8 cellular contexts compared by ENCODE assay signal in the genomic region with DNA sequence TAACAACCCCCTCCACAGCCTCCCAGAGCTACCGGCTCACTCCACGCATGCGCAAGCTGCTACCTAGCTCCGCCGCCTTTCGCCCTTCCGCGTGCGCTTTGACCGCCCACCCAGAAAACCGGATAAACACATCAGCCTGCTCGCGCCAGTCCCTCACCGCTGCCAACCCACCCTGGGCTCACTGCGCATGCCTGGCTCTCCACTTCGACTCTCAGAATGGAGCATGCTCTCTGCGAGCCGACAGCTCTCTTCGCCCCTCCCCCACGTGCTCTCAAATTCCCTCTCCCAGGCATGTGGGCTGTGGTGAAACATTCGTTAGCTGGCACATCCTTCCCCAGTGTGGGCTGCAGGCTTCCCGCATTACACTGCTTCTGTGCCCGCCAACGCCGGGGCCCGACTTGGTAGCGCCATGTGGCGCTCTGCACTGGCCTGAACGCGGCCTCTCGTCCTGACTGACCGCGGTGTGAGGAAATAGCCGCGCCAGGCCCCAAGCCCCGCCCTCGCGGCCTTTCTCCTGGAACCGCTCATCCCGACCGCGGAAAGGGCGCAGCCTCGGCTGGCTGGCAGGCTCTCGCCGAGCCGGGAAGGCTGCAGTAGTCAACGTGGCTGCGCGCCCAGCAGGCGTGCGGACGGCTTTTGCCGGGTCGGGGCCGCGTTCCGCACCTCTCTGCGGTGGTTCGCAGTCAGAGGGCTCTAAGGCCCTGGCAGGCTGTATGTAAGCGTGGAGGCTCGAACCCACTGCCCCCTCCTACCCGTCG. TPM values are rescaled to one million over a fixed set of nuclear protein-coding genes. Genes with fewer than 3 reads are reported as not detected.
DNase-seq lines count a peak whose midpoint lies in the region; ATAC-seq, FAIRE-seq and TF ChIP-seq lines count a peak whose summit lies in the region.

No MANE protein-coding gene starts in this region.

- H3K27ac ChIP-seq in SU-DHL-6 (ENCODE audit: low read depth, low read length) (peak overlapping the region; percentile 98), pancreas (peak overlapping the region; percentile 99 to 100 (median 100)), tibial artery (peak overlapping the region; percentile 100)

- peaks cover 17% of the 10 kb centered on the region for H4K20me1 ChIP-seq in SU-DHL-6 (ENCODE audit: low read depth, low read length)

- H3K36me3 ChIP-seq in SU-DHL-6 (ENCODE audit: low read length), result peaks cover 8% of the 10 kb centered on the region; the same call in 1 of the 2 replicates
- H3K36me3 ChIP-seq in pancreas, result no peaks in the 10 kb centered on the region
- no peaks in the 10 kb centered on the region for H3K36me3 ChIP-seq in tibial artery

- DNase-seq in NCI-H1417 (lab: John Stamatoyannopoulos, UW) (peak; percentile 99 to 100 (median 99)), Right ventricle myocardium superior (peak; percentile 99), pancreas (peak; percentile 98 to 100 (median 99)), tibial artery (peak; percentile 99)
- peak; percentile 100 for DNase-seq in activated naive CD8-positive, alpha-beta T cell treated with anti-CD3 and anti-CD28 coated beads, Interleukin-2, amount 50 U/mL, for 24 hours

- FAIRE-seq in pancreas (lab: Jason Lieb, UNC), result no peak

- 0% methylated on average over 62 to 64 of the region's 64 CpGs for WGBS in pancreas, 2 donors

- peak overlapping the region; percentile 96 for H3K4me2 ChIP-seq in SU-DHL-6 (ENCODE audit: low read depth, low read length, poor library complexity, severe bottlenecking)

- H3K27me3 Mint-ChIP-seq in activated naive CD8-positive, alpha-beta T cell treated with anti-CD3 and anti-CD28 coated beads, Interleukin-2, amount 50 U/mL, for 24 hours, result peaks cover 5% of the 10 kb centered on the region

- peak overlapping the region; percentile 97 for H3K4me3 ChIP-seq in GM12875 (ENCODE audit: low read depth, low read length)
- peak overlapping the region; percentile 91 for H3K4me3 ChIP-seq in SU-DHL-6 (ENCODE audit: insufficient read depth, low read length, poor library complexity, severe bottlenecking)
- H3K4me3 ChIP-seq in pancreas, result peak overlapping the region; percentile 72 to 94 (median 88)
- peak overlapping the region; percentile 92 to 98 for H3K4me3 ChIP-seq in tibial artery

- H3K9me2 ChIP-seq in SU-DHL-6 (replicated peaks; ENCODE audit: insufficient read depth, low read length), result no peaks in the 10 kb centered on the region

- peak; percentile 62 for ATAC-seq in HG02763 (IDR thresholded peaks at IDR 0.05; ENCODE audit: unreplicated experiment)
- peak; percentile 76 for ATAC-seq in activated naive CD8-positive, alpha-beta T cell treated with anti-CD3 and anti-CD28 coated beads, Interleukin-2, amount 50 U/mL, for 24 hours
- peak; percentile 89 for ATAC-seq in Right ventricle myocardium superior (ENCODE audit: poor library complexity)
- peak; percentile 80 to 91 (median 83) for ATAC-seq in pancreas

- H3K79me2 ChIP-seq in SU-DHL-6 (ENCODE audit: insufficient read depth, low read length), result peaks cover 40% of the 10 kb centered on the region

- peak overlapping the region; percentile 97 for H3K4me3 Mint-ChIP-seq in activated naive CD8-positive, alpha-beta T cell treated with anti-CD3 and anti-CD28 coated beads, Interleukin-2, amount 50 U/mL, for 24 hours

- peak overlapping the region; percentile 79 for H2AFZ ChIP-seq in SU-DHL-6 (ENCODE audit: low read depth, low read length, severe bottlenecking)

- H3K9ac ChIP-seq in SU-DHL-6 (ENCODE audit: low read length), result peak overlapping the region; percentile 94

- H3K27ac Mint-ChIP-seq in activated naive CD8-positive, alpha-beta T cell treated with anti-CD3 and anti-CD28 coated beads, Interleukin-2, amount 50 U/mL, for 24 hours, result peak overlapping the region; percentile 100

- intact Hi-C loops in Right ventricle myocardium superior (cut with DNase I), result loop anchor here (2.0 to 10.0 kb wide), 2 partner anchors 54 to 558 kb away; partner anchors contain the start of genes PCCB and STAG1
- intact Hi-C loops in pancreas (cut with DNase I), result no loop called here
- intact Hi-C loops in tibial artery (cut with DNase I; ENCODE audit: low total_unique reads), result loop anchor here (5.0 to 10.0 kb wide), 3 partner anchors 122 to 668 kb away; partner anchors contain the start of genes NCK1 and STAG1

- H3K9me3 ChIP-seq in SU-DHL-6 (ENCODE audit: insufficient read depth, low read length) (no peaks in the 10 kb centered on the region), pancreas (no peaks in the 10 kb centered on the region), tibial artery (no peaks in the 10 kb centered on the region)

- TF ChIP-seq CTCF in GM12875 (IDR thresholded peaks at IDR 0.05; ENCODE audit: borderline replicate concordance, insufficient read depth, low read depth, low read length) (no peak), SU-DHL-6 (IDR thresholded peaks at IDR 0.05; ENCODE audit: insufficient read depth, low read length, poor library complexity, severe bottlenecking) (no peak), pancreas (IDR thresholded peaks at IDR 0.05) (no peak), tibial artery (IDR thresholded peaks at IDR 0.05) (no peak)

- peaks cover 20% of the 10 kb centered on the region; the same call in 1 of the 2 replicates for H3F3A ChIP-seq in SU-DHL-6 (ENCODE audit: insufficient read depth)

- peaks cover 35% of the 10 kb centered on the region for H3K36me3 Mint-ChIP-seq in activated naive CD8-positive, alpha-beta T cell treated with anti-CD3 and anti-CD28 coated beads, Interleukin-2, amount 50 U/mL, for 24 hours (ENCODE audit: low read depth)

- H3K4me1 Mint-ChIP-seq in activated naive CD8-positive, alpha-beta T cell treated with anti-CD3 and anti-CD28 coated beads, Interleukin-2, amount 50 U/mL, for 24 hours, result peaks cover 46% of the 10 kb centered on the region

- H3K27me3 ChIP-seq in SU-DHL-6 (ENCODE audit: low read length) (no peaks in the 10 kb centered on the region), pancreas (no peaks in the 10 kb centered on the region), tibial artery (no peaks in the 10 kb centered on the region)

- H3K4me1 ChIP-seq in pancreas (peaks cover 16 to 25% (median 18%) of the 10 kb centered on the region in 3 donors), tibial artery (peaks cover 0 to 27% (median 13%) of the 10 kb centered on the region in 4 donors)

- H3K9me3 Mint-ChIP-seq in activated naive CD8-positive, alpha-beta T cell treated with anti-CD3 and anti-CD28 coated beads, Interleukin-2, amount 50 U/mL, for 24 hours, result peaks cover 4% of the 10 kb centered on the region

RNA-seq across cellular contexts. Expression of gene MSL2, which starts 0.4 kb away (rescaled TPM):
- total RNA-seq in Right ventricle myocardium superior (20.1 TPM), pancreas (10 to 100 TPM in 5 of 6 donors, 1 to 10 TPM in 1; 9.4 to 19.2 (median 11.7) TPM)
- 1 to 10 TPM; 3.5 to 7.2 TPM for polyA plus RNA-seq in pancreas

RNA-seq across cellular contexts. Expression of gene PCCB, which starts 53.6 kb away (rescaled TPM):
- 104 TPM for total RNA-seq in Right ventricle myocardium superior
- 10 to 100 TPM in 5 of 6 donors, 1 to 10 TPM in 1; 9.3 to 24.9 (median 18.2) TPM for total RNA-seq in pancreas
- 10 to 100 TPM in 1 of 2 donors, 1 to 10 TPM in 1; 8.9 to 11.7 TPM for polyA plus RNA-seq in pancreas

Comparison
In these comparisons a context has a peak if more than half of its experiments do, and no peak if none do; other contexts are left out.
1. Peak in every context shown above with its lines: DNase-seq, ATAC-seq, H3K4me3 ChIP-seq and H3K27ac ChIP-seq.
2. intact Hi-C loops: an anchor here in Right ventricle myocardium superior (2.0 to 10.0 kb wide) and tibial artery (5.0 to 10.0 kb wide); none called in pancreas.